26 cellular contexts compared by ENCODE assay signal in genomic region chr18:6479699-6480098, GRCh38.
"Had no signal": no experiment of that assay in that cellular context is flagged by ENCODE, and none has a peak within 500 bp of the region (broad histone marks: within the 10 kb centered on the region; RNA-seq: fewer than 3 reads in every experiment).

No MANE protein-coding gene starts in this region.

- DNase-seq: stimulated activated CD4-positive, alpha-beta T cell treated with anti-CD3 and anti-CD28 coated beads, Interleukin-2, amount 100 ng/mL, for 48 hours; stimulated activated CD4-positive, alpha-beta T cell treated with anti-CD3 and anti-CD28 coated beads, Interleukin-4, amount 100 ng/mL, for 1 hour; stimulated activated CD4-positive, alpha-beta T cell treated with anti-CD3 and anti-CD28 coated beads, Interleukin-4, amount 100 ng/mL, for 24 hours; stimulated activated CD4-positive, alpha-beta T cell treated with anti-CD3 and anti-CD28 coated beads, Interleukin-4, amount 100 ng/mL, for 4 hours; stimulated activated CD8-positive, alpha-beta memory T cell treated with anti-CD3 and anti-CD28 coated beads, Interleukin-4, amount 100 ng/mL, for 48 hours; stimulated activated naive B cell treated with anti-CD40 and anti-IgM and Interleukin-4, amounts not matched to agents 10 μg/mL and 1 μg/mL and 100 μg/mL, for 72 hours; stimulated activated naive CD4-positive, alpha-beta T cell; stimulated activated naive CD4-positive, alpha-beta T cell treated with Interleukin-2 at 50 U/mL for 16 hours; stimulated activated naive CD8-positive, alpha-beta T cell treated with anti-CD3 and anti-CD28 coated beads, Interleukin-15, amount 100 ng/mL, for 72 hours; stimulated activated naive CD8-positive, alpha-beta T cell treated with anti-CD3 and anti-CD28 coated beads, Interleukin-15, Interleukin-2, amounts not matched to agents 100 U/mL and 50 U/mL, for 24 hours; stomach; substantia nigra; testis; thyroid gland; tibial artery; transverse colon; trophoblast cell; upper lobe of left lung; upper lobe of right lung; uterus had no signal

- H3K9me3 ChIP-seq: stomach, suprapubic skin, testis, thoracic aorta, thyroid gland, tibial artery, tibial nerve, transverse colon, upper lobe of left lung, upper lobe of right lung, uterus, vagina had no signal

- H3K27ac ChIP-seq: stomach, suprapubic skin, testis, thoracic aorta, thyroid gland, tibial artery, tibial nerve, transverse colon, upper lobe of left lung, upper lobe of right lung, uterus, vagina had no signal

- H3K4me1 ChIP-seq: transverse colon, upper lobe of right lung, uterus, vagina had no signal

- H3K36me3 ChIP-seq: stomach, suprapubic skin, thoracic aorta, thyroid gland, tibial artery, tibial nerve, transverse colon, upper lobe of left lung, upper lobe of right lung, uterus, vagina had no signal

- H3K4me3 ChIP-seq: stomach, suprapubic skin, testis, thoracic aorta, thyroid gland, tibial artery, tibial nerve, transverse colon, upper lobe of left lung, upper lobe of right lung, uterus, vagina had no signal

- H3K27me3 ChIP-seq: stomach, suprapubic skin, testis, thyroid gland, tibial artery, tibial nerve, transverse colon, upper lobe of left lung, upper lobe of right lung, uterus, vagina had no signal

- ATAC-seq: stimulated activated effector memory CD8-positive, alpha-beta T cell treated with anti-CD3 and anti-CD28 coated beads, Interleukin-12 subunit alpha, Interleukin-12 subunit beta, amount 100 ng/mL, for 72 hours; stimulated activated memory B cell treated with anti-CD40 and anti-IgM and Interleukin-4, amounts not matched to agents 10 μg/mL and 1 μg/mL and 100 μg/mL, for 72 hours; stimulated activated naive B cell treated with anti-CD40 and anti-IgM and Interleukin-4, amounts not matched to agents 10 μg/mL and 1 μg/mL and 100 μg/mL, for 72 hours; stimulated activated naive CD8-positive, alpha-beta T cell treated with anti-CD3 and anti-CD28 coated beads, Interleukin-15, amount 100 ng/mL, for 72 hours; stimulated activated naive CD8-positive, alpha-beta T cell treated with anti-CD3 and anti-CD28 coated beads, Interleukin-15, Interleukin-2, amounts not matched to agents 100 U/mL and 50 U/mL, for 24 hours; upper lobe of right lung had no signal
